In the genomic region with DNA sequence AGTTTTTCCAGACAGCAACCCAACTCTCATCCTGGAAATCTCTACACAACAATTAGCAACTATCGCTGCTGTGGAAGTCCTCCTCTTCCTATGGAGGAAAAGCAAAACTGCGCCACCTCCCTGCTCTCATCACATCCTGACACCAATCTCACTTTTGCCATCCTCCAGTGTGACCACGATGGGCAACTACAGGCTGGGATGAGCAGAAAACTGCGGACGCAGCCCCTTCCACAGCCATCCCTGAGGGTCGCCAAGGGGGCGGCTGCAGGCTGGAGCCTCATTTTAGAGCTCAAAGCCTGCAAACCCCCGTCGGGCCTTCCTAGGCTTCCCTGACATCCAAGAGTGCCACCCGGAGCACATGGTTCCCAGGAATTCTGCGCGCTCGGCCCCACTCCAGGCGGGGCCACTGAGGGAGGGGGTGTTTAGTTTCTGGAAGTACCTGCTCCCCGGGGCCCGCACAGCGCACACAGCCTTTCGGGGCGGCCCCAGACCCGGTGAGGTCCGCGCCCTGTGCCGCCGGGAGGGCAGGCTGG, we compare ENCODE assay signal across 8 cellular contexts. TPM values are rescaled to one million over a fixed set of nuclear protein-coding genes. Genes with fewer than 3 reads are reported as not detected.
DNase-seq lines count a peak whose midpoint lies in the region; FAIRE-seq and TF ChIP-seq lines count a peak whose summit lies in the region.

No MANE protein-coding gene starts in this region.

- H3K27ac ChIP-seq in ascending aorta: no peak overlapping the region
- H3K27ac ChIP-seq in keratinocyte (ENCODE audit: control insufficient read depth, insufficient read depth, low read length): peak overlapping the region; percentile 53
- H3K27ac ChIP-seq in suprapubic skin: no peak overlapping the region

- no peak overlapping the region for H2AFZ ChIP-seq in keratinocyte (ENCODE audit: control insufficient read depth, low read length)

- H3K27me3 ChIP-seq in ascending aorta (no peaks in the 10 kb centered on the region), keratinocyte (ENCODE audit: control insufficient read depth, extremely low read depth, insufficient read depth, low read length) (no peaks in the 10 kb centered on the region), suprapubic skin (no peaks in the 10 kb centered on the region)

- peaks cover 0 to 8% of the 10 kb centered on the region in 2 donors for H3K36me3 ChIP-seq in ascending aorta
- H3K36me3 ChIP-seq in keratinocyte (ENCODE audit: control insufficient read depth in 2 of 2, extremely low read depth in 1 of 2, insufficient read depth in 2 of 2, low read length in 2 of 2): peaks cover 0 to 11% of the 10 kb centered on the region in 2 experiments
- H3K36me3 ChIP-seq in suprapubic skin: peaks cover 6% of the 10 kb centered on the region

- peaks cover 10% of the 10 kb centered on the region for H3K27me3 Mint-ChIP-seq in IgD-negative memory B cell

- peak; percentile 10 for DNase-seq in NCI-H1092 treated with DMSO at 0.1 percent for 48 hours (lab: John Stamatoyannopoulos, UW)
- DNase-seq in NCI-H1092 (lab: John Stamatoyannopoulos, UW): no peak
- no peak for DNase-seq in ascending aorta (ENCODE audit: low spot score in 2 of 2)
- DNase-seq in keratinocyte (ENCODE audit: low read depth, low spot score): no peak
- no peak for DNase-seq in suprapubic skin (ENCODE audit: low spot score in 2 of 2)
- no peak for DNase-seq in ureter (ENCODE audit: low spot score)
- DNase-seq in activated CD4-positive, alpha-beta T cell treated with anti-CD3 and anti-CD28 coated beads for 48 hours: no peak

- dilution Hi-C loops in keratinocyte (cut with MboI; ENCODE audit: extremely low pct_ligation_motif_present, low sequenced_read_pairs): no loop called here

- H3K9me1 ChIP-seq in keratinocyte (ENCODE audit: control insufficient read depth, extremely low read depth, insufficient read depth, low read length): no peaks in the 10 kb centered on the region

- H3K9me3 ChIP-seq in ascending aorta (no peaks in the 10 kb centered on the region), keratinocyte (ENCODE audit: control insufficient read depth, low read depth, low read length) (no peaks in the 10 kb centered on the region), suprapubic skin (no peaks in the 10 kb centered on the region)

- FAIRE-seq in keratinocyte (lab: Jason Lieb, UNC): peak; percentile 69

- intact Hi-C loops in ascending aorta (cut with DNase I): loop anchor here (2.0 to 5.0 kb wide), 5 partner anchors 34 to 793 kb away; a partner anchor contains a TSS

- WGBS in suprapubic skin: 26% methylated on average over 9 of the region's 24 CpGs

- H3K27ac Mint-ChIP-seq in IgD-negative memory B cell: peak overlapping the region in 2 of 3 donors; percentile 85 to 90

- H3K36me3 Mint-ChIP-seq in IgD-negative memory B cell: peaks cover 10% of the 10 kb centered on the region

- H3K4me1 ChIP-seq in ascending aorta (peaks cover 4 to 7% of the 10 kb centered on the region in 2 donors), keratinocyte (ENCODE audit: control insufficient read depth, extremely low read depth, insufficient read depth, low read length) (peaks cover 28% of the 10 kb centered on the region), suprapubic skin (peaks cover 35% of the 10 kb centered on the region)

- peak overlapping the region; percentile 73 for H3K9ac ChIP-seq in keratinocyte (ENCODE audit: control insufficient read depth, extremely low read depth, insufficient read depth, low read length)

- peak overlapping the region; percentile 90 for H3K4me2 ChIP-seq in keratinocyte (ENCODE audit: control insufficient read depth, extremely low read depth, insufficient read depth, low read depth, low read length)

- TF ChIP-seq POLR2A in suprapubic skin (IDR thresholded peaks at IDR 0.05): no peak

- H3K4me3 Mint-ChIP-seq in IgD-negative memory B cell: peak overlapping the region; percentile 69 to 85 (median 77)

- H4K20me1 ChIP-seq in keratinocyte (ENCODE audit: control insufficient read depth, extremely low read depth, insufficient read depth, low read length): peaks cover 8% of the 10 kb centered on the region

- H3K4me1 Mint-ChIP-seq in IgD-negative memory B cell: peaks cover 6 to 11% (median 8%) of the 10 kb centered on the region in 3 donors

- no peak for TF ChIP-seq CTCF in ascending aorta (IDR thresholded peaks at IDR 0.05)
- TF ChIP-seq CTCF in keratinocyte (optimal IDR thresholded peaks at IDR 0.05 in 1 of 3, IDR thresholded peaks at IDR 0.05 in 1 of 3, conservative IDR thresholded peaks at IDR 0.05 in 1 of 3; ENCODE audit: extremely low read depth in 1 of 3, insufficient read depth in 2 of 3, low read length in 3 of 3): peak in 1 of 3 experiments; percentile 64
- no peak for TF ChIP-seq CTCF in suprapubic skin (IDR thresholded peaks at IDR 0.05)

- H3K4me3 ChIP-seq in ascending aorta (peak overlapping the region; percentile 57 to 69), keratinocyte (ENCODE audit: control insufficient read depth in 2 of 3, extremely low read depth in 1 of 3, insufficient read depth in 2 of 3, low read depth in 1 of 3, low read length in 3 of 3) (peak overlapping the region; percentile 50 to 68 (median 64)), suprapubic skin (peak overlapping the region; percentile 51)

- H3K9me3 Mint-ChIP-seq in IgD-negative memory B cell: no peaks in the 10 kb centered on the region

- TF ChIP-seq EP300 in suprapubic skin (IDR thresholded peaks at IDR 0.05): no peak

- peaks cover 29% of the 10 kb centered on the region for H3K79me2 ChIP-seq in keratinocyte (ENCODE audit: control insufficient read depth, insufficient read depth, low read length)

RNA-seq across cellular contexts. Expression of a gene that starts 1.2 kb away (rescaled TPM):
- 1.2 TPM for polyA plus RNA-seq in IgD-negative memory B cell
- 1.1 TPM for total RNA-seq in ascending aorta
- 9.9 to 14.6 TPM (median 14.5 TPM) in 3 replicates for polyA plus RNA-seq in keratinocyte
- 17.4 TPM for polyA plus RNA-seq in keratinocyte (2011; ENCODE audit: low read depth)
- polyA plus RNA-seq in keratinocyte (2011; cell fraction: cytosol; rRNA removed): 10.9 and 13.6 TPM in 2 replicates
- polyA plus RNA-seq in keratinocyte (2011; cell fraction: nucleus; rRNA removed): 10.4 and 11.7 TPM in 2 replicates
- polyA plus RNA-seq in keratinocyte (2012; ENCODE audit: low replicate concordance): 9.6 and 10.0 TPM in 2 replicates
- 1.1 to 6.7 TPM (median 5.7 TPM) in 3 replicates for polyA minus RNA-seq in keratinocyte
- polyA minus RNA-seq in keratinocyte (2011; cell fraction: cytosol; rRNA and poly(A)+ RNA removed): 18.0 TPM
- 2.8 and 4.6 TPM in 2 replicates for polyA minus RNA-seq in keratinocyte (2011; cell fraction: nucleus; rRNA and poly(A)+ RNA removed)
- total RNA-seq in suprapubic skin: 10 to 100 TPM in 2 of 4 donors, 1 to 10 TPM in 2; 9.0 to 20.3 (median 12.7) TPM
- 11.8 TPM for total RNA-seq in ureter

RNA-seq across cellular contexts. Expression of a gene that starts 43.6 kb away (rescaled TPM):
- polyA plus RNA-seq in IgD-negative memory B cell: 11.9 TPM
- total RNA-seq in ascending aorta: 13.8 TPM
- polyA plus RNA-seq in keratinocyte: 2.7 to 4.8 TPM (median 3.6 TPM) in 3 replicates
- polyA plus RNA-seq in keratinocyte (2011; ENCODE audit: low read depth): 0.36 TPM
- polyA plus RNA-seq in keratinocyte (2011; cell fraction: cytosol; rRNA removed): 1.7 and 3.6 TPM in 2 replicates
- 2.0 and 2.6 TPM in 2 replicates for polyA plus RNA-seq in keratinocyte (2011; cell fraction: nucleus; rRNA removed)
- polyA plus RNA-seq in keratinocyte (2012; ENCODE audit: low replicate concordance): 1.5 and 7.3 TPM in 2 replicates
- polyA minus RNA-seq in keratinocyte: 0.23 to 0.61 TPM in 2 of 3 replicates, not detected in the other
- 5.4 TPM for polyA minus RNA-seq in keratinocyte (2011; cell fraction: cytosol; rRNA and poly(A)+ RNA removed)
- polyA minus RNA-seq in keratinocyte (2011; cell fraction: nucleus; rRNA and poly(A)+ RNA removed): 0.47 and 0.84 TPM in 2 replicates
- 10 to 100 TPM in 1 of 4 donors, 1 to 10 TPM in 3; 6.1 to 11.3 (median 8.1) TPM for total RNA-seq in suprapubic skin
- 5.1 TPM for total RNA-seq in ureter

RNA-seq across cellular contexts. Expression of a gene that starts 55.8 kb away (rescaled TPM):
- 79.6 TPM for polyA plus RNA-seq in IgD-negative memory B cell
- total RNA-seq in ascending aorta: 77.4 TPM
- 29.8 to 39.8 TPM (median 31.5 TPM) in 3 replicates for polyA plus RNA-seq in keratinocyte
- polyA plus RNA-seq in keratinocyte (2011; ENCODE audit: low read depth): 12.8 TPM
- 17.3 and 32.5 TPM in 2 replicates for polyA plus RNA-seq in keratinocyte (2011; cell fraction: cytosol; rRNA removed)
- polyA plus RNA-seq in keratinocyte (2011; cell fraction: nucleus; rRNA removed): 43.7 and 47.3 TPM in 2 replicates
- 10.9 and 37.3 TPM in 2 replicates for polyA plus RNA-seq in keratinocyte (2012; ENCODE audit: low replicate concordance)
- polyA minus RNA-seq in keratinocyte: 17.8 to 29.0 TPM (median 26.5 TPM) in 3 replicates
- 44.1 TPM for polyA minus RNA-seq in keratinocyte (2011; cell fraction: cytosol; rRNA and poly(A)+ RNA removed)
- polyA minus RNA-seq in keratinocyte (2011; cell fraction: nucleus; rRNA and poly(A)+ RNA removed): 20.3 and 22.1 TPM in 2 replicates
- total RNA-seq in suprapubic skin: 10 to 100 TPM; 32.1 to 54.1 (median 42.5) TPM
- 42.0 TPM for total RNA-seq in ureter
